Comparison of ENCODE assay signal across 21 cellular contexts in the genomic region with DNA sequence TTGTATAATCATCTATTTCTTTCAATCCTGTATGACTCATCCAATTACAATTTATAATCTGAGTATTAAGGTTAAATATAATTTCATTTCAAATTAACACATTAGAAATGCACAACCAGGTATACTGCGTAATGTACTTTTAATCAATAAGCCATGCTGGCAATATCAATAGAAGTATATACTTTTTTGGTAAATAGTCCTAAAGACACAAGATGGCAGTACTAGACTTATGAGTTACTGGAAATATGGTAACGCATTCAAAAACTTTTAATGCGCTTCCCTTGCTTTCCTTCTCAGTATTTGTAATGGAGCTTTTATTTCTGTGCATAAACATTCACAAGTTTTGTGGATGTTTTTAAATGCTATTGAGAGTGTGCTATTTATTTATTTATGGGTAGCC.
"Had no signal": no experiment of that assay in that cellular context is flagged by ENCODE, and none has a peak within 500 bp of the region (broad histone marks: within the 10 kb centered on the region; RNA-seq: fewer than 3 reads in every experiment).

No MANE protein-coding gene starts in this region.

- H3K4me1 ChIP-seq: heart right ventricle, parathyroid adenoma, right lobe of liver, tibial nerve had no signal

- H3K27me3 ChIP-seq: brain microvascular endothelial cell, heart right ventricle, right lobe of liver, tibial nerve had no signal

- H3K27ac ChIP-seq: brain microvascular endothelial cell, heart right ventricle, parathyroid adenoma, right lobe of liver, tibial nerve had no signal

- DNase-seq: activated CD4-positive, alpha-beta T cell treated with anti-CD3 and anti-CD28 coated beads for 48 hours; activated CD4-positive, CD25-positive, alpha-beta regulatory T cell; activated CD8-positive, alpha-beta T cell treated with anti-CD3 and anti-CD28 coated beads for 36 hours; activated naive CD4-positive, alpha-beta T cell treated with Interleukin-2 at 50 U/mL for 16 hours; activated naive CD8-positive, alpha-beta T cell treated with anti-CD3 and anti-CD28 coated beads, Interleukin-2, amount 10 ng/mL, durations not matched to agents 7 days and 5 days; activated T-cell treated with anti-CD3 and anti-CD28 coated beads, Interleukin-2, amount 50 U/mL, for 24 hours; anterior cingulate cortex; brain microvascular endothelial cell; effector CD4-positive, alpha-beta T cell; heart right ventricle; immature natural killer cell; mesenchymal stem cell; mucosa of descending colon; naive B cell; right lobe of liver; small intestine; stimulated activated CD4-positive, alpha-beta T cell treated with anti-CD3 and anti-CD28 coated beads, Interleukin-15, amount 100 ng/mL, for 24 hours; stimulated activated CD4-positive, alpha-beta T cell treated with anti-CD3 and anti-CD28 coated beads, Interleukin-2, amount 100 ng/mL, for 48 hours had no signal

- H3K36me3 ChIP-seq: brain microvascular endothelial cell, heart right ventricle, right lobe of liver, tibial nerve had no signal

- H3K9me3 ChIP-seq: mucosa of descending colon, right lobe of liver, tibial nerve had no signal

- H3K4me3 ChIP-seq: heart right ventricle, mucosa of descending colon, right lobe of liver, tibial nerve had no signal

- ATAC-seq: activated CD8-positive, alpha-beta T cell treated with anti-CD3 and anti-CD28 coated beads for 36 hours; esophagus mucosa; heart right ventricle; mucosa of descending colon; right lobe of liver had no signal

- H2AFZ ChIP-seq: parathyroid adenoma had no signal

- H3K9ac ChIP-seq: parathyroid adenoma had no signal

- H3K79me2 ChIP-seq: parathyroid adenoma had no signal
